Comparison of ENCODE assay signal across 9 cellular contexts in genomic region chr6:110816677-110817076, GRCh38. TPM values are rescaled to one million over a fixed set of nuclear protein-coding genes. Genes with fewer than 3 reads are reported as not detected.
DNase-seq lines count a peak whose midpoint lies in the region; ATAC-seq and TF ChIP-seq lines count a peak whose summit lies in the region.
"Had no signal": no experiment of that assay in that cellular context is flagged by ENCODE, and none has a peak within 500 bp of the region (broad histone marks: within the 10 kb centered on the region; RNA-seq: fewer than 3 reads in every experiment).

No MANE protein-coding gene starts in this region.

- TF ChIP-seq CTCF in CD8-positive, alpha-beta T cell (IDR thresholded peaks at IDR 0.05), result no peak
- TF ChIP-seq CTCF in natural killer cell (IDR thresholded peaks at IDR 0.05) (no peak), Peyer's patch (IDR thresholded peaks at IDR 0.05) (no peak)

- peaks cover 23% of the 10 kb centered on the region for H3K4me1 Mint-ChIP-seq in CD8-positive, alpha-beta T cell (ENCODE audit: low read depth)
- H3K4me1 Mint-ChIP-seq in activated CD4-positive, alpha-beta memory T cell treated with anti-CD3 and anti-CD28 coated beads, Interleukin-2, amount 10 ng/mL, durations not matched to agents 7 days and 5 days, result peaks cover 59% of the 10 kb centered on the region
- peaks cover 23 to 26% of the 10 kb centered on the region in 2 donors for H3K4me1 Mint-ChIP-seq in natural killer cell

- ATAC-seq in CD8-positive, alpha-beta T cell, result no peak
- no peak for ATAC-seq in natural killer cell

- H3K9me3 ChIP-seq in CD8-positive, alpha-beta T cell (ENCODE audit: low read length), result no peaks in the 10 kb centered on the region
- no peaks in the 10 kb centered on the region for H3K9me3 ChIP-seq in Peyer's patch

- H3K4me3 ChIP-seq in CD8-positive, alpha-beta T cell (ENCODE audit: low read depth, low read length), result no peak overlapping the region
- no peak overlapping the region for H3K4me3 ChIP-seq in Jurkat, Clone E6-1 (ENCODE audit: low read length)
- no peak overlapping the region for H3K4me3 ChIP-seq in Peyer's patch

- H3K27ac Mint-ChIP-seq in CD8-positive, alpha-beta T cell, result peak overlapping the region; percentile 99
- peak overlapping the region; percentile 99 for H3K27ac Mint-ChIP-seq in activated CD4-positive, alpha-beta memory T cell treated with anti-CD3 and anti-CD28 coated beads, Interleukin-2, amount 10 ng/mL, durations not matched to agents 7 days and 5 days
- H3K27ac Mint-ChIP-seq in natural killer cell, result peak overlapping the region; percentile 98

- H3K36me3 Mint-ChIP-seq in CD8-positive, alpha-beta T cell, result peaks cover 11% of the 10 kb centered on the region
- peaks cover 8% of the 10 kb centered on the region for H3K36me3 Mint-ChIP-seq in activated CD4-positive, alpha-beta memory T cell treated with anti-CD3 and anti-CD28 coated beads, Interleukin-2, amount 10 ng/mL, durations not matched to agents 7 days and 5 days (ENCODE audit: low read depth)
- H3K36me3 Mint-ChIP-seq in natural killer cell, result no peaks in the 10 kb centered on the region

- CTCF ChIA-PET in CD8-positive, alpha-beta T cell (lab: Charles Lee), result interaction anchor here (0.6 to 3.4 kb wide), 2 partner anchors 50 to 62 kb away, joined by 3 to 22 read pairs; no protein-coding TSS in a partner anchor
- CTCF ChIA-PET in activated CD4-positive, alpha-beta memory T cell treated with anti-CD3 and anti-CD28 coated beads, Interleukin-2, amount 10 ng/mL, durations not matched to agents 7 days and 5 days (lab: Charles Lee), result interaction anchor here (1.2 to 4.5 kb wide), 2 partner anchors 50 to 56 kb away, joined by 3 to 40 read pairs; partner anchors contain the start of gene AMD1

- H3K4me3 Mint-ChIP-seq in CD8-positive, alpha-beta T cell, result peak overlapping the region; percentile 98
- H3K4me3 Mint-ChIP-seq in activated CD4-positive, alpha-beta memory T cell treated with anti-CD3 and anti-CD28 coated beads, Interleukin-2, amount 10 ng/mL, durations not matched to agents 7 days and 5 days, result peak overlapping the region; percentile 100
- peak overlapping the region; percentile 94 for H3K4me3 Mint-ChIP-seq in natural killer cell

- no peaks in the 10 kb centered on the region for H3K27me3 ChIP-seq in CD8-positive, alpha-beta T cell (ENCODE audit: insufficient read depth, low read length)
- no peaks in the 10 kb centered on the region for H3K27me3 ChIP-seq in Peyer's patch

- H3K4me1 ChIP-seq in CD8-positive, alpha-beta T cell (ENCODE audit: insufficient read depth, low read length), result peaks cover 12% of the 10 kb centered on the region
- peaks cover 0 to 21% (median 3%) of the 10 kb centered on the region in 4 donors for H3K4me1 ChIP-seq in Peyer's patch

- H3K9me3 Mint-ChIP-seq in CD8-positive, alpha-beta T cell, result no peaks in the 10 kb centered on the region
- H3K9me3 Mint-ChIP-seq in activated CD4-positive, alpha-beta memory T cell treated with anti-CD3 and anti-CD28 coated beads, Interleukin-2, amount 10 ng/mL, durations not matched to agents 7 days and 5 days, result no peaks in the 10 kb centered on the region
- no peaks in the 10 kb centered on the region for H3K9me3 Mint-ChIP-seq in natural killer cell

- H3K27ac ChIP-seq in CD8-positive, alpha-beta T cell (ENCODE audit: low read depth, low read length), result no peak overlapping the region
- H3K27ac ChIP-seq in Peyer's patch, result peak overlapping the region in 2 of 4 donors; percentile 93 to 97

- no peak for DNase-seq in CD8-positive, alpha-beta T cell
- peak; percentile 32 for DNase-seq in Jurkat, Clone E6-1 (ENCODE audit: low read depth, low spot score)
- DNase-seq in activated CD4-positive, alpha-beta memory T cell treated with anti-CD3 and anti-CD28 coated beads, Interleukin-2, amount 10 ng/mL, durations not matched to agents 7 days and 5 days, result peak; percentile 38
- peak; percentile 23 for DNase-seq in natural killer cell
- DNase-seq in DMS79 treated with DMSO at 0.1 percent for 48 hours (lab: John Stamatoyannopoulos, UW), result no peak
- DNase-seq in iPS-NIHi11 (ENCODE audit: low spot score), result no peak
- DNase-seq in Peyer's patch, result no peak
- DNase-seq in GM19240 (ENCODE audit: insufficient read length, low spot score), result no peak
- DNase-seq: SHP77 had no signal

- intact Hi-C loops in CD8-positive, alpha-beta T cell (cut with DNase I, micrococcal nuclease), result loop anchor here (5.0 to 10.0 kb wide), 6 partner anchors 438 to 1722 kb away; partner anchors contain the start of genes AK9 (in 1 of the 2), CDC40 (in 1 of the 2), CEP57L1 (in 1 of the 2) and FIG4 (in 1 of the 2)
- intact Hi-C loops in natural killer cell (cut with micrococcal nuclease), result loop anchor here (1.0 to 5.0 kb wide), 2 partner anchors 142 to 166 kb away; partner anchors contain the start of genes GTF3C6 and RPF2

- no peaks in the 10 kb centered on the region for H3K27me3 Mint-ChIP-seq in CD8-positive, alpha-beta T cell (ENCODE audit: low read depth)
- H3K27me3 Mint-ChIP-seq in activated CD4-positive, alpha-beta memory T cell treated with anti-CD3 and anti-CD28 coated beads, Interleukin-2, amount 10 ng/mL, durations not matched to agents 7 days and 5 days, result no peaks in the 10 kb centered on the region
- H3K27me3 Mint-ChIP-seq in natural killer cell (ENCODE audit: low read depth in 2 of 2), result peaks cover 0 to 1% of the 10 kb centered on the region in 2 donors

- H3K36me3 ChIP-seq in CD8-positive, alpha-beta T cell (ENCODE audit: insufficient read depth, low read length), result no peaks in the 10 kb centered on the region
- H3K36me3 ChIP-seq in Peyer's patch, result no peaks in the 10 kb centered on the region

- POLR2A ChIA-PET in CD8-positive, alpha-beta T cell (lab: Charles Lee), result interaction anchor here (0.6 to 4.7 kb wide), 5 partner anchors 58 to 1722 kb away, joined by 3 to 298 read pairs (median 4); partner anchors contain the start of genes AMD1, CD164, CEP57L1 and SESN1
- POLR2A ChIA-PET in activated CD4-positive, alpha-beta memory T cell treated with anti-CD3 and anti-CD28 coated beads, Interleukin-2, amount 10 ng/mL, durations not matched to agents 7 days and 5 days (lab: Charles Lee), result interaction anchor here (0.9 to 14.8 kb wide), 17 partner anchors 9 to 637 kb away, joined by 3 to 813 read pairs (median 15); partner anchors contain the start of genes AMD1, CDC40, GTF3C6 and RPF2

- TF ChIP-seq POLR2A in Peyer's patch (IDR thresholded peaks at IDR 0.05), result no peak

RNA-seq across cellular contexts. Expression of gene CDK19, which starts 1.4 kb away (rescaled TPM):
- 1 to 10 TPM; 4.9 to 5.0 TPM for total RNA-seq in CD8-positive, alpha-beta T cell
- 13.3 TPM for polyA plus RNA-seq in Jurkat, Clone E6-1 (2012; ENCODE audit: insufficient read depth, insufficient read length)
- 10 to 100 TPM; 30.8 to 33.2 TPM for total RNA-seq in activated CD4-positive, alpha-beta memory T cell treated with anti-CD3 and anti-CD28 coated beads, Interleukin-2, amount 10 ng/mL, durations not matched to agents 7 days and 5 days
- total RNA-seq in natural killer cell (10 to 100 TPM; 21.2 to 30.8 (median 25.9) TPM), Peyer's patch (10 to 100 TPM; 10.5 to 14.6 (median 12.9) TPM)

RNA-seq across cellular contexts. Expression of gene AMD1, which starts 57.9 kb away (rescaled TPM):
- 100 to 1,000 TPM; 161 to 167 TPM for total RNA-seq in CD8-positive, alpha-beta T cell
- polyA plus RNA-seq in Jurkat, Clone E6-1 (2012; ENCODE audit: insufficient read depth, insufficient read length), result 95.7 TPM
- 10 to 100 TPM; 71.0 to 73.2 TPM for total RNA-seq in activated CD4-positive, alpha-beta memory T cell treated with anti-CD3 and anti-CD28 coated beads, Interleukin-2, amount 10 ng/mL, durations not matched to agents 7 days and 5 days
- total RNA-seq in natural killer cell (100 to 1,000 TPM; 109 to 175 (median 113) TPM), Peyer's patch (10 to 100 TPM; 37.1 to 61.9 (median 42.8) TPM)

Comparison
In these comparisons a context has a peak if more than half of its experiments do, and no peak if none do; other contexts are left out.
1. DNase-seq: peak in Jurkat, Clone E6-1 (single experiment), activated CD4-positive, alpha-beta memory T cell treated with anti-CD3 and anti-CD28 coated beads, Interleukin-2, amount 10 ng/mL, durations not matched to agents 7 days and 5 days (single experiment) and natural killer cell (single experiment); none in CD8-positive, alpha-beta T cell (0 of 7), DMS79 treated with DMSO at 0.1 percent for 48 hours (single experiment), iPS-NIHi11 (single experiment), Peyer's patch (0 of 3) and GM19240 (single experiment).
2. Peak in every context shown above with its lines, with median percentiles within 50 percentile points of each other: H3K27ac Mint-ChIP-seq and H3K4me3 Mint-ChIP-seq.